10 cellular contexts compared by ENCODE assay signal in the genomic region with DNA sequence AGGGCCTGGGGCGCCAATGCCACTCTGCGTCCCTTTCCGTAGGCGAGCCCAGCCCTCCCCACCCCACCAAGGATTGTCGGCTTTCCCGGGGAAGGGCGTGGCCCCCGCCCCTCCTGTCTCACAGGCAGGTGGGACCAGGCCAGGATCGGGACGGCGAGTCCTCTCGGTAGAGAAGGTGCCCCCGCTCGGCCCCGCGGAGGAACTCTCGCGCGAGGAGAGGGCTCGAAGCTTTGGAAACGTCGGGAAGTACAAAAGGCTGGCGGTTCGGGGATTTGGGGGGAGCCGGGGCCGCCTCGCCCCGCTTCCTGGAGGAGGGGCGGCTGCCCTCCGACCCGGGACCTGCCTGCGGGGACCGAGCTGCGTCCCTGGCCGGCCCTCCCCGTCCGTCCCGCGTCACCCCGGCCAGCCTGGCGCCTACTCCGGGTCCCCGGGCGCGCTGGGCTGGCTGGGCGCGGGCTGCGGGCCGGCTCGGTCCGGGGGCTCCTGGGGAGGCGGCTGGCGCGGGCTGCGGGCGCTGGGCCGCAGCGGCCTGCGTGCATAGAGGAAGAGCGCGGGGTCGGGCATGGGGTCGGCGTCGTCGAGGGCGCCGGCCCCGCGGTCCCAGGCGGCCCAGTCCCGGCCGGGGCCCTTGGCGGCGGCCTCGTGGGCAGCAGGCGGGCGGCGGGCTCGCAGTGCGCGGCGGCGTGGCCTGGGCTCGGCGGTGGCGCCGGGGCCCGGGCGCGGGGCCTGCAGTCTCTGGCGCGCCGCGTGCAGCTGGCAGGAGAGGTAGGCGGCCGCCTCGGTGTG. TPM values are rescaled to one million over a fixed set of nuclear protein-coding genes. Genes with fewer than 3 reads are reported as not detected.
A peak's percentile ranks its signal among the peaks of the same experiment; 100 is the strongest.
DNase-seq lines count a peak whose midpoint lies in the region; ATAC-seq and TF ChIP-seq lines count a peak whose summit lies in the region.
"Had no signal": no experiment of that assay in that cellular context is flagged by ENCODE, and none has a peak within 500 bp of the region (broad histone marks: within the 10 kb centered on the region; RNA-seq: fewer than 3 reads in every experiment).

No MANE protein-coding gene starts in this region.

- TF ChIP-seq CTCF in testis (IDR thresholded peaks at IDR 0.05): no peak

- 1 to 2% methylated on average over 98 of the region's 98 CpGs for WGBS in ectodermal cell, 2 experiments
- WGBS in mesenchymal stem cell: under 1% methylated on average over 37 of the region's 98 CpGs
- WGBS in testis, 2 donors: 0 to 3% methylated on average over 7 to 40 of the region's 98 CpGs

- no peak overlapping the region for H2AFZ ChIP-seq in mesenchymal stem cell (ENCODE audit: low read depth, low read length)

- H3K36me3 ChIP-seq in ectodermal cell (ENCODE audit: control insufficient read depth, insufficient read depth, low read length): no peaks in the 10 kb centered on the region
- no peaks in the 10 kb centered on the region for H3K36me3 ChIP-seq in mesenchymal stem cell (ENCODE audit: control insufficient read depth in 1 of 2, insufficient read depth in 2 of 2, low read depth in 1 of 2, low read length in 2 of 2)
- no peaks in the 10 kb centered on the region for H3K36me3 ChIP-seq in testis (ENCODE audit: low read depth, missing control alignments)

- no peak for TF ChIP-seq POLR2A in testis (IDR thresholded peaks at IDR 0.05)

- H3K27ac ChIP-seq in ectodermal cell (ENCODE audit: insufficient read depth, low read depth, low read length, poor library complexity, severe bottlenecking) (no peak overlapping the region), mesenchymal stem cell (ENCODE audit: low read length, poor library complexity, severe bottlenecking) (no peak overlapping the region), testis (peak overlapping the region in 1 of 2 donors; percentile 64)

- no peak overlapping the region for H2BK15ac ChIP-seq in mesenchymal stem cell (ENCODE audit: low read depth, poor library complexity, severe bottlenecking)

- intact Hi-C loops in testis (cut with DNase I; ENCODE audit: low total_unique reads): no loop called here

- no peak for DNase-seq in activated CD4-positive, CD25-positive, alpha-beta regulatory T cell (lab: John Stamatoyannopoulos, UW)
- DNase-seq in mesenchymal stem cell (no peak), testis (no peak), DMS 273 (lab: John Stamatoyannopoulos, UW; ENCODE audit: unreplicated experiment) (no peak), NCI-H1694 treated with DMSO at 0.1 percent for 48 hours (lab: John Stamatoyannopoulos, UW) (no peak)
- DNase-seq: NCI-H774 had no signal

- no peaks in the 10 kb centered on the region for H3K79me1 ChIP-seq in mesenchymal stem cell (replicated peaks; ENCODE audit: low read length, poor library complexity, severe bottlenecking)

- peak; percentile 7 to 22 for ATAC-seq in activated CD4-positive, CD25-positive, alpha-beta regulatory T cell treated with anti-CD3 and anti-CD28 coated beads, Interleukin-2, amount 50 U/mL, for 24 hours
- ATAC-seq in HG02885 (IDR thresholded peaks at IDR 0.05; ENCODE audit: poor library complexity, unreplicated experiment): no peak

- H4K8ac ChIP-seq in mesenchymal stem cell (ENCODE audit: low read length): peak overlapping the region; percentile 9

- H3K18ac ChIP-seq in mesenchymal stem cell (ENCODE audit: low read depth in 1 of 2, low read length in 2 of 2): no peak overlapping the region

- no peak overlapping the region for H4K91ac ChIP-seq in mesenchymal stem cell (ENCODE audit: low read length)

- H2BK120ac ChIP-seq in mesenchymal stem cell (ENCODE audit: low read depth, low read length): no peak overlapping the region

- H3K9me3 ChIP-seq in ectodermal cell (ENCODE audit: control insufficient read depth, low read length) (no peaks in the 10 kb centered on the region), mesenchymal stem cell (ENCODE audit: control insufficient read depth, low read length) (peaks cover 8% of the 10 kb centered on the region), testis (no peaks in the 10 kb centered on the region)

- peak overlapping the region in 1 of 2 experiments; percentile 38 for H3K23ac ChIP-seq in mesenchymal stem cell (ENCODE audit: low read length in 2 of 2)

- H2BK12ac ChIP-seq in mesenchymal stem cell (ENCODE audit: low read length in 2 of 2): no peak overlapping the region

- no peaks in the 10 kb centered on the region for H3K4me1 ChIP-seq in ectodermal cell (ENCODE audit: control insufficient read depth, insufficient read depth, low read length)
- H3K4me1 ChIP-seq in mesenchymal stem cell (ENCODE audit: control insufficient read depth, insufficient read depth, low read depth, low read length): peaks cover 11% of the 10 kb centered on the region
- H3K4me1 ChIP-seq in testis: no peaks in the 10 kb centered on the region

- H3K4me2 ChIP-seq in mesenchymal stem cell (ENCODE audit: low read length, poor library complexity, severe bottlenecking): peak overlapping the region; percentile 73

- H3K4ac ChIP-seq in mesenchymal stem cell (ENCODE audit: low read depth in 1 of 2, low read length in 2 of 2): no peak overlapping the region

- no peak overlapping the region for H2BK5ac ChIP-seq in mesenchymal stem cell (ENCODE audit: low read depth, low read length, poor library complexity, severe bottlenecking)

- H3K14ac ChIP-seq in mesenchymal stem cell (ENCODE audit: low read length in 2 of 2): no peak overlapping the region

- no peak overlapping the region for H2AK5ac ChIP-seq in mesenchymal stem cell (ENCODE audit: low read length, severe bottlenecking)

- H3K27me3 ChIP-seq in ectodermal cell (ENCODE audit: control insufficient read depth, insufficient read depth, low read length, poor library complexity, severe bottlenecking) (peaks cover 30% of the 10 kb centered on the region), mesenchymal stem cell (ENCODE audit: control insufficient read depth in 1 of 2, insufficient read depth in 1 of 2, low read length in 2 of 2) (peaks cover 48 to 54% of the 10 kb centered on the region in 2 experiments), testis (no peaks in the 10 kb centered on the region)

- H3K4me3 ChIP-seq in ectodermal cell (ENCODE audit: insufficient read depth, low read depth, low read length) (peak overlapping the region; percentile 25), mesenchymal stem cell (ENCODE audit: insufficient read depth in 1 of 2, low read depth in 1 of 2, low read length in 2 of 2) (peak overlapping the region in 1 of 2 experiments; percentile 35), testis (peak overlapping the region; percentile 44 to 52)

- no peak overlapping the region for H3K9ac ChIP-seq in mesenchymal stem cell (ENCODE audit: low read length)

RNA-seq across cellular contexts. Expression of a gene that starts 12.6 kb away (rescaled TPM):
- polyA plus RNA-seq in ectodermal cell (2013, experiment 1 of 4): 44.7 TPM
- 41.0 TPM for polyA plus RNA-seq in ectodermal cell (2013, experiment 2 of 4)
- 25.7 TPM for polyA plus RNA-seq in ectodermal cell (2013, experiment 3 of 4)
- polyA plus RNA-seq in ectodermal cell (2013, experiment 4 of 4): 28.9 TPM
- polyA plus RNA-seq in mesenchymal stem cell (2013, experiment 1 of 2): 20.4 TPM
- 19.2 TPM for polyA plus RNA-seq in mesenchymal stem cell (2013, experiment 2 of 2)
- 100 to 1,000 TPM; 173 to 183 TPM for total RNA-seq in testis
- 60.1 TPM for polyA plus RNA-seq in testis (ENCODE audit: insufficient read depth, low read depth, low replicate concordance)

RNA-seq across cellular contexts. Expression of a gene that starts 25.3 kb away (rescaled TPM):
- 2.4 TPM for polyA plus RNA-seq in ectodermal cell (2013, experiment 1 of 4)
- polyA plus RNA-seq in ectodermal cell (2013, experiment 2 of 4): 2.6 TPM
- 2.3 TPM for polyA plus RNA-seq in ectodermal cell (2013, experiment 3 of 4)
- 1.9 TPM for polyA plus RNA-seq in ectodermal cell (2013, experiment 4 of 4)
- not detected for polyA plus RNA-seq in mesenchymal stem cell (2013, experiment 1 of 2)
- polyA plus RNA-seq in mesenchymal stem cell (2013, experiment 2 of 2): not detected
- total RNA-seq in testis: 1 to 10 TPM; 3.9 to 4.0 TPM
- polyA plus RNA-seq in testis (ENCODE audit: insufficient read depth, low read depth, low replicate concordance): 2.2 TPM
- polyA plus RNA-seq: AG04450 had no signal
